9 cellular contexts compared by ENCODE assay signal in genomic region chr5:35466746-35467145, GRCh38.
"Had no signal": no experiment of that assay in that cellular context is flagged by ENCODE, and none has a peak within 500 bp of the region (broad histone marks: within the 10 kb centered on the region; RNA-seq: fewer than 3 reads in every experiment).

No MANE protein-coding gene starts in this region.

- DNase-seq: GM23248, GOT3, H7, H9, HCEC 1CT, HFFc6 had no signal

- ATAC-seq: GM23338, HCT116 had no signal

- H3K4me1 ChIP-seq: HAP-1 had no signal

- H3K4me3 ChIP-seq: GM23248, GM23338, HAP-1 had no signal

- H3K27ac ChIP-seq: GM23248 had no signal

- H3K36me3 ChIP-seq: HAP-1 had no signal

- H3K9me3 ChIP-seq: HAP-1 had no signal
